In the genomic region with DNA sequence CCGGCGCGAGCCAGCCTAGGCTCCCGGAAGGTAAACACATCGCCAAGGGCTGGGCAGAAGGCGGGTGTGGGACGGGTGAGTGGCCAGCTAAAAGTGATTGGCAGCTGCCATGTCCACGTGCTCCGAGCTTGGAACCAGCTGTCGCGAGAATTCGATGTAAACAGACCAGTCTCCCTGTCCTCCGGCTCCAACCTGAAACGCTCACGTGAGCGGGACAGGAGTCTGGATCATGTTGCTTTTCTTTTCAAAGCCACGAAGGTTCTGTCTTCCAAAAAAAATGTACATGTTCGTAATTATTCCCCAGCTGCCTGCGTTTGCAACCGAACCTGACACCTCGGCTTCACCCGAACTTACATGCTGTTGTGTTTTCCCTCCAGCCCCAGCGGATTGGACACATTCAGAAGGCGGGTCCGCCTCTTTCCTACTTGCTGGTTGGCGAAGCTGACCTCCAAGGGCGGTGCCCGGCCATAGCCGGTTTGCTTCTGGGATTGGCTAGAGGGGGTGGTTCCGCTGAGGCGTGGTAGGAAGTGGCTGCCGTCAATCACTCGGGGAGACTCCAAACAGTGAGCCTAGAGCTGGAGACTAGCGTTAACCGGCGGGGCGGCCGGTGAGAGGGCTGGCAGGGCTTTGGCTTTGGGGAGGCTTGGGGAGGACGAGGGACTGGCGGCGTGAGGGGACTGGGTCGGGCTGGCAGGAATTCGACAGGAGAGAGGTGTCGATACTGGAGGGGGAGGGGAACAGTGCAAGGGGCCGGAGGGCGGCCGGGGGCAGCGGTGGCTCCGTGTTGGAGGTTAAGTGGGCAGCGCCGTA, we compare ENCODE assay signal across 1 cellular context.
A peak's percentile ranks its signal among the peaks of the same experiment; 100 is the strongest.
TF ChIP-seq lines count a peak whose summit lies in the region.

TSS of gene BCAS3 (plus strand) at position 544 of the 810 bp plus-strand sequence.

TF ChIP-seq in HepG2, 621 proteins besides CTCF, POLR2A, EP300 and RAD21 (continued from another document and continues in another):
- TF ChIP-seq PHF8 (CRISPR knock-in tag; IDR thresholded peaks at IDR 0.05) = peak; percentile 75
- TF ChIP-seq ZFY (CRISPR knock-in tag; IDR thresholded peaks at IDR 0.05) = peak; percentile 53; the same call in 1 of the 2 replicates
- TF ChIP-seq, protein P1, sequence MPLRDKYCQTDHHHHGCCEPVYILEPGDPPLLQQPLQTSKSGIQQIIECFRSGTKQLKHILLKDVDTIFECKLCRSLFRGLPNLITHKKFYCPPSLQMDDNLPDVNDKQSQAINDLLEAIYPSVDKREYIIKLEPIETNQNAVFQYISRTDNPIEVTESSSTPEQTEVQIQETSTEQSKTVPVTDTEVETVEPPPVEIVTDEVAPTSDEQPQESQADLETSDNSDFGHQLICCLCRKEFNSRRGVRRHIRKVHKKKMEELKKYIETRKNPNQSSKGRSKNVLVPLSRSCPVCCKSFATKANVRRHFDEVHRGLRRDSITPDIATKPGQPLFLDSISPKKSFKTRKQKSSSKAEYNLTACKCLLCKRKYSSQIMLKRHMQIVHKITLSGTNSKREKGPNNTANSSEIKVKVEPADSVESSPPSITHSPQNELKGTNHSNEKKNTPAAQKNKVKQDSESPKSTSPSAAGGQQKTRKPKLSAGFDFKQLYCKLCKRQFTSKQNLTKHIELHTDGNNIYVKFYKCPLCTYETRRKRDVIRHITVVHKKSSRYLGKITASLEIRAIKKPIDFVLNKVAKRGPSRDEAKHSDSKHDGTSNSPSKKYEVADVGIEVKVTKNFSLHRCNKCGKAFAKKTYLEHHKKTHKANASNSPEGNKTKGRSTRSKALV (CRISPR knock-in tag; IDR thresholded peaks at IDR 0.05) = peak; percentile 77
- peak; percentile 92; the same call in 1 of the 2 replicates for TF ChIP-seq ZNF788 (CRISPR knock-in tag; IDR thresholded peaks at IDR 0.05; ENCODE audit: borderline replicate concordance)
- TF ChIP-seq HOXD1 (CRISPR knock-in tag; IDR thresholded peaks at IDR 0.05) = peak; percentile 74; the same call in 1 of the 2 replicates
- peak; percentile 88 for TF ChIP-seq PHF5A (CRISPR knock-in tag; IDR thresholded peaks at IDR 0.05; ENCODE audit: low read depth, unreplicated experiment)
- no peak for TF ChIP-seq CENPX (CRISPR knock-in tag; IDR thresholded peaks at IDR 0.05)
- TF ChIP-seq, protein P2, sequence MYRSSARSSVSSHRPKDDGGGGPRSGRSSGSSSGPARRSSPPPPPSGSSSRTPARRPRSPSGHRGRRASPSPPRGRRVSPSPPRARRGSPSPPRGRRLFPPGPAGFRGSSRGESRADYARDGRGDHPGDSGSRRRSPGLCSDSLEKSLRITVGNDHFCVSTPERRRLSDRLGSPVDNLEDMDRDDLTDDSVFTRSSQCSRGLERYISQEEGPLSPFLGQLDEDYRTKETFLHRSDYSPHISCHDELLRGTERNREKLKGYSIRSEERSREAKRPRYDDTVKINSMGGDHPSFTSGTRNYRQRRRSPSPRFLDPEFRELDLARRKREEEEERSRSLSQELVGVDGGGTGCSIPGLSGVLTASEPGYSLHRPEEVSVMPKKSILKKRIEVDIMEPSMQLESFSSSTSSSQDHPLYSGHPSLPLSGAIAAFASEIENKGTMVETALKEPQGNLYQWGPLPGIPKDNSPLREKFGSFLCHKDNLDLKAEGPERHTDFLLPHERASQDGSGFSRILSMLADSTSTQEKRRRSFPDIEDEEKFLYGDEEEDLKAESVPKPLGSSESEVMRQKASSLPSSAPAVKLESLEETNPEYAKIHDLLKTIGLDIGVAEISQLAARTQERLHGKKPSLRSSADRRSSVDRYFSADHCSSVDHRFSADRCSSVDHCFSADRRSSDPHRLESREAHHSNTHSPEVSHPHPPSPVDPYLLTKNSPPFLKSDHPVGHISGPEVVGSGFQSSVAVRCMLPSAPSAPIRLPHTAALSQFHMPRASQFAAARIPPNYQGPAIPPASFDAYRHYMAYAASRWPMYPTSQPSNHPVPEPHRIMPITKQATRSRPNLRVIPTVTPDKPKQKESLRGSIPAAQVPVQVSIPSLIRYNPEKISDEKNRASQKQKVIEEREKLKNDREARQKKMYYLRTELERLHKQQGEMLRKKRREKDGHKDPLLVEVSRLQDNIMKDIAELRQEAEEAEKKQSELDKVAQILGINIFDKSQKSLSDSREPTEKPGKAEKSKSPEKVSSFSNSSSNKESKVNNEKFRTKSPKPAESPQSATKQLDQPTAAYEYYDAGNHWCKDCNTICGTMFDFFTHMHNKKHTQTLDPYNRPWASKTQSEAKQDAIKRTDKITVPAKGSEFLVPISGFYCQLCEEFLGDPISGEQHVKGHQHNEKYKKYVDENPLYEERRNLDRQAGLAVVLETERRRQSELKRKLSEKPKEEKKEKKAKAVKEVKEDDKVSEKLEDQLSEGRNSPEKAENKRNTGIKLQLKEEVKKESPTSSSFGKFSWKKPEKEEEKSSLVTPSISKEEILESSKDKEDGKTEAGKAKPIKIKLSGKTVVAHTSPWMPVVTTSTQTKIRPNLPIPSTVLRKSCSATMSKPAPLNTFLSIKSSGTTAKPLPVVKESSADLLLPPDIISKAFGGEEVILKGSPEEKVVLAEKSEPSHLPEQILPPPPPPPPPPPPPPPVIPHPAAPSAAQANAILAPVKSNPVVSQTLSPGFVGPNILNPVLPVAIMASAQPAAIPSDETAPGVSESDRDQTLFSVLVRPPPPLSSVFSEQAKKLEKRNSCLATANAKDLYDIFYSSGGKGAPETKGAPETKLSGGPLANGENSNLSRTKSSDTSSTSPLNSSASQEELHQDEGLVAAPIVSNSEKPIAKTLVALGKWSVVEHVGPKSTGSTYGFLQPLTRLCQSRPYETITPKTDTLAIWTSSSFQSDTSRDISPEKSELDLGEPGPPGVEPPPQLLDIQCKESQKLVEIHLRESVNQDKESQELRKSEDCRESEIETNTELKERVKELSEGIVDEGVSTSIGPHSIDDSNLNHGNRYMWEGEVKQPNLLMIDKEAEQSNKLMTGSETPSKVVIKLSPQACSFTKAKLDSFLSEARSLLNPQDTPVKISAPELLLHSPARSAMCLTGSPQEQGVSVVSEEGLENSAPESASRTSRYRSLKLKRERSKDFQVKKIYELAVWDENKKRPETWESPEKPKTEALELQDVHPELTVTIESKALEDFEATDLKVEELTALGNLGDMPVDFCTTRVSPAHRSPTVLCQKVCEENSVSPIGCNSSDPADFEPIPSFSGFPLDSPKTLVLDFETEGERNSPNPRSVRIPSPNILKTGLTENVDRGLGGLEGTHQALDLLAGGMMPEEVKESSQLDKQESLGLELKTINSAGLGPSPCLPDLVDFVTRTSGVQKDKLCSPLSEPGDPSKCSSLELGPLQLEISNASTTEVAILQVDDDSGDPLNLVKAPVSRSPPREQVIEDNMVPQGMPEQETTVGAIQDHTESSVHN (CRISPR knock-in tag; IDR thresholded peaks at IDR 0.05) = peak; percentile 28; the same call in 1 of the 2 replicates
- peak; percentile 96; the same call in 1 of the 2 replicates for TF ChIP-seq PAWR (CRISPR knock-in tag; IDR thresholded peaks at IDR 0.05; ENCODE audit: borderline replicate concordance)
- TF ChIP-seq ZNF3 (CRISPR knock-in tag; IDR thresholded peaks at IDR 0.05) = no peak
- TF ChIP-seq MXI1 (IDR thresholded peaks at IDR 0.05; ENCODE audit: borderline replicate concordance, low read depth, low read length) = peak; percentile 97
- peak; percentile 99 for TF ChIP-seq MEIS2 (CRISPR knock-in tag; IDR thresholded peaks at IDR 0.05)
- TF ChIP-seq SOX5 (CRISPR knock-in tag; IDR thresholded peaks at IDR 0.05; ENCODE audit: borderline replicate concordance) = peak; percentile 36; the same call in 1 of the 2 replicates
- TF ChIP-seq RBM39 (IDR thresholded peaks at IDR 0.05; ENCODE audit: low read depth, low read length, poor library complexity, severe bottlenecking) = peak; percentile 93
- TF ChIP-seq MEF2D (CRISPR knock-in tag; IDR thresholded peaks at IDR 0.05) = peak; percentile 78
- peak; percentile 83 for TF ChIP-seq TGIF2 (CRISPR knock-in tag; IDR thresholded peaks at IDR 0.05)
- TF ChIP-seq, protein P3, sequence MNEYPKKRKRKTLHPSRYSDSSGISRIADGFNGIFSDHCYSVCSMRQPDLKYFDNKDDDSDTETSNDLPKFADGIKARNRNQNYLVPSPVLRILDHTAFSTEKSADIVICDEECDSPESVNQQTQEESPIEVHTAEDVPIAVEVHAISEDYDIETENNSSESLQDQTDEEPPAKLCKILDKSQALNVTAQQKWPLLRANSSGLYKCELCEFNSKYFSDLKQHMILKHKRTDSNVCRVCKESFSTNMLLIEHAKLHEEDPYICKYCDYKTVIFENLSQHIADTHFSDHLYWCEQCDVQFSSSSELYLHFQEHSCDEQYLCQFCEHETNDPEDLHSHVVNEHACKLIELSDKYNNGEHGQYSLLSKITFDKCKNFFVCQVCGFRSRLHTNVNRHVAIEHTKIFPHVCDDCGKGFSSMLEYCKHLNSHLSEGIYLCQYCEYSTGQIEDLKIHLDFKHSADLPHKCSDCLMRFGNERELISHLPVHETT (CRISPR knock-in tag; conservative IDR thresholded peaks at IDR 0.05) = peak; percentile 92
- no peak for TF ChIP-seq HOXA7 (CRISPR knock-in tag; IDR thresholded peaks at IDR 0.05)
- TF ChIP-seq GTF3A (CRISPR knock-in tag; conservative IDR thresholded peaks at IDR 0.05) = peak; percentile 87; the same call in 1 of the 2 replicates
- TF ChIP-seq MED1 (CRISPR knock-in tag; IDR thresholded peaks at IDR 0.05) = peak; percentile 59
- TF ChIP-seq ZZZ3 (CRISPR knock-in tag; IDR thresholded peaks at IDR 0.05; ENCODE audit: borderline replicate concordance) = peak; percentile 83; the same call in 1 of the 2 replicates
- peak; percentile 18 for TF ChIP-seq RARA (CRISPR knock-in tag; IDR thresholded peaks at IDR 0.05)
- TF ChIP-seq, protein P4, sequence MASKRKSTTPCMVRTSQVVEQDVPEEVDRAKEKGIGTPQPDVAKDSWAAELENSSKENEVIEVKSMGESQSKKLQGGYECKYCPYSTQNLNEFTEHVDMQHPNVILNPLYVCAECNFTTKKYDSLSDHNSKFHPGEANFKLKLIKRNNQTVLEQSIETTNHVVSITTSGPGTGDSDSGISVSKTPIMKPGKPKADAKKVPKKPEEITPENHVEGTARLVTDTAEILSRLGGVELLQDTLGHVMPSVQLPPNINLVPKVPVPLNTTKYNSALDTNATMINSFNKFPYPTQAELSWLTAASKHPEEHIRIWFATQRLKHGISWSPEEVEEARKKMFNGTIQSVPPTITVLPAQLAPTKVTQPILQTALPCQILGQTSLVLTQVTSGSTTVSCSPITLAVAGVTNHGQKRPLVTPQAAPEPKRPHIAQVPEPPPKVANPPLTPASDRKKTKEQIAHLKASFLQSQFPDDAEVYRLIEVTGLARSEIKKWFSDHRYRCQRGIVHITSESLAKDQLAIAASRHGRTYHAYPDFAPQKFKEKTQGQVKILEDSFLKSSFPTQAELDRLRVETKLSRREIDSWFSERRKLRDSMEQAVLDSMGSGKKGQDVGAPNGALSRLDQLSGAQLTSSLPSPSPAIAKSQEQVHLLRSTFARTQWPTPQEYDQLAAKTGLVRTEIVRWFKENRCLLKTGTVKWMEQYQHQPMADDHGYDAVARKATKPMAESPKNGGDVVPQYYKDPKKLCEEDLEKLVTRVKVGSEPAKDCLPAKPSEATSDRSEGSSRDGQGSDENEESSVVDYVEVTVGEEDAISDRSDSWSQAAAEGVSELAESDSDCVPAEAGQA (IDR thresholded peaks at IDR 0.05; ENCODE audit: low read depth) = no peak
- TF ChIP-seq, protein P4 (CRISPR knock-in tag; IDR thresholded peaks at IDR 0.05; ENCODE audit: borderline replicate concordance) = no peak
- TF ChIP-seq ZNF207 (IDR thresholded peaks at IDR 0.05; ENCODE audit: borderline replicate concordance) = no peak
- peak; percentile 77 for TF ChIP-seq YEATS4 (CRISPR knock-in tag; IDR thresholded peaks at IDR 0.05; ENCODE audit: borderline replicate concordance)
- peak; percentile 27; the same call in 1 of the 2 replicates for TF ChIP-seq CBX5 (CRISPR knock-in tag; IDR thresholded peaks at IDR 0.05; ENCODE audit: borderline replicate concordance)
- TF ChIP-seq, protein P5, sequence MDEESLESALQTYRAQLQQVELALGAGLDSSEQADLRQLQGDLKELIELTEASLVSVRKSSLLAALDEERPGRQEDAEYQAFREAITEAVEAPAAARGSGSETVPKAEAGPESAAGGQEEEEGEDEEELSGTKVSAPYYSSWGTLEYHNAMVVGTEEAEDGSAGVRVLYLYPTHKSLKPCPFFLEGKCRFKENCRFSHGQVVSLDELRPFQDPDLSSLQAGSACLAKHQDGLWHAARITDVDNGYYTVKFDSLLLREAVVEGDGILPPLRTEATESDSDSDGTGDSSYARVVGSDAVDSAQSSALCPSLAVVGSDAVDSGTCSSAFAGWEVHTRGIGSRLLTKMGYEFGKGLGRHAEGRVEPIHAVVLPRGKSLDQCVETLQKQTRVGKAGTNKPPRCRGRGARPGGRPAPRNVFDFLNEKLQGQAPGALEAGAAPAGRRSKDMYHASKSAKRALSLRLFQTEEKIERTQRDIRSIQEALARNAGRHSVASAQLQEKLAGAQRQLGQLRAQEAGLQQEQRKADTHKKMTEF (CRISPR knock-in tag; IDR thresholded peaks at IDR 0.05) = peak; percentile 95
- TF ChIP-seq RFX3 (CRISPR knock-in tag; IDR thresholded peaks at IDR 0.05) = no peak
- peak; percentile 56 for TF ChIP-seq ZNF792 (CRISPR knock-in tag; IDR thresholded peaks at IDR 0.05)
- peak; percentile 57; the same call in 1 of the 2 replicates for TF ChIP-seq ARHGAP35 (CRISPR knock-in tag; IDR thresholded peaks at IDR 0.05; ENCODE audit: borderline replicate concordance)
- TF ChIP-seq FIP1L1 (IDR thresholded peaks at IDR 0.05; ENCODE audit: borderline replicate concordance, insufficient read depth, low read depth, low read length) = peak; percentile 27; the same call in 1 of the 2 replicates
